In genomic region chr1:15949453-15950245, GRCh38 we compare ENCODE assay signal across 1 cellular context.
TF ChIP-seq lines count a peak whose summit lies in the region.

No MANE protein-coding gene starts in this region.

TF ChIP-seq in K562, 482 proteins besides CTCF, POLR2A, EP300 and RAD21 (continued from another document and continues in another):
- no peak for TF ChIP-seq CHD7 (IDR thresholded peaks at IDR 0.05; ENCODE audit: low read depth, low read length)
- TF ChIP-seq YBX1 (IDR thresholded peaks at IDR 0.05), result no peak
- TF ChIP-seq MTA3 (IDR thresholded peaks at IDR 0.05; ENCODE audit: borderline replicate concordance), result no peak; the same call in 1 of the 2 replicates
- TF ChIP-seq THRAP3 (IDR thresholded peaks at IDR 0.05; ENCODE audit: borderline replicate concordance), result no peak
- TF ChIP-seq BHLHE40 (IDR thresholded peaks at IDR 0.05; ENCODE audit: low read length), result peak; percentile 84
- no peak for TF ChIP-seq MED1 (CRISPR knock-in tag; IDR thresholded peaks at IDR 0.05; ENCODE audit: borderline replicate concordance)
- TF ChIP-seq NFYB (IDR thresholded peaks at IDR 0.05; ENCODE audit: extremely low read depth, insufficient read length), result no peak
- no peak for TF ChIP-seq KAT2B (IDR thresholded peaks at IDR 0.05; ENCODE audit: low read depth, low read length)
- peak in 2 of 3 experiments; percentile 57 to 84 for TF ChIP-seq YY1 (IDR thresholded peaks at IDR 0.05; ENCODE audit: borderline replicate concordance in 1 of 3, control insufficient read depth in 1 of 3, extremely low read depth in 1 of 3, insufficient read depth in 3 of 3, insufficient read length in 1 of 3, insufficient replicate concordance in 2 of 3, low read depth in 1 of 3, low read length in 2 of 3)
- peak; percentile 40; the same call in 1 of the 2 replicates for TF ChIP-seq RB1 (IDR thresholded peaks at IDR 0.05; ENCODE audit: low read depth)
- TF ChIP-seq HOXB6 (CRISPR knock-in tag; IDR thresholded peaks at IDR 0.05; ENCODE audit: borderline replicate concordance), result no peak
- no peak for TF ChIP-seq ZNF12 (CRISPR knock-in tag; IDR thresholded peaks at IDR 0.05)
- TF ChIP-seq ZNF75A (CRISPR knock-in tag; IDR thresholded peaks at IDR 0.05), result no peak
- peak; percentile 76 for TF ChIP-seq HDAC2 (IDR thresholded peaks at IDR 0.05)
- TF ChIP-seq SOX6 (IDR thresholded peaks at IDR 0.05), result no peak
- TF ChIP-seq PCBP1 (IDR thresholded peaks at IDR 0.05; ENCODE audit: low read depth, low read length, poor library complexity, severe bottlenecking), result no peak
- no peak for TF ChIP-seq PRMT5 (CRISPR knock-in tag; IDR thresholded peaks at IDR 0.05)
- TF ChIP-seq HNRNPL (IDR thresholded peaks at IDR 0.05; ENCODE audit: low read depth, low read length), result no peak
- peak; percentile 84 for TF ChIP-seq TFE3 (CRISPR knock-in tag; IDR thresholded peaks at IDR 0.05)
- TF ChIP-seq RCOR1 (IDR thresholded peaks at IDR 0.05; ENCODE audit: borderline replicate concordance in 1 of 2, low read depth in 2 of 2, low read length in 2 of 2), result peak in 1 of 2 experiments; percentile 95; a peak in 3 of 4 replicates
- TF ChIP-seq THAP7 (CRISPR knock-in tag; IDR thresholded peaks at IDR 0.05), result no peak
- TF ChIP-seq HMGN3 (IDR thresholded peaks at IDR 0.05; ENCODE audit: borderline replicate concordance, extremely low read depth, insufficient read length, low read depth, low read length), result no peak
- no peak for TF ChIP-seq CREBBP (IDR thresholded peaks at IDR 0.05; ENCODE audit: low read depth, low read length)
- no peak for TF ChIP-seq ZNF146 (CRISPR knock-in tag; IDR thresholded peaks at IDR 0.05; ENCODE audit: unreplicated experiment)
- TF ChIP-seq SRSF3 (IDR thresholded peaks at IDR 0.05; ENCODE audit: insufficient read depth, low read length), result no peak
- no peak for TF ChIP-seq ZNF174 (CRISPR knock-in tag; IDR thresholded peaks at IDR 0.05)
- TF ChIP-seq ZNF395 (CRISPR knock-in tag; IDR thresholded peaks at IDR 0.05), result peak; percentile 51; the same call in 1 of the 2 replicates
- TF ChIP-seq ZNF431 (CRISPR knock-in tag; IDR thresholded peaks at IDR 0.05), result no peak
- TF ChIP-seq WHSC1 (IDR thresholded peaks at IDR 0.05; ENCODE audit: low read length), result no peak
- TF ChIP-seq FOXP4 (CRISPR knock-in tag; IDR thresholded peaks at IDR 0.05; ENCODE audit: borderline replicate concordance), result no peak; the same call in 1 of the 2 replicates
- no peak for TF ChIP-seq SP2 (IDR thresholded peaks at IDR 0.05; ENCODE audit: extremely low read depth, low read depth, low read length, poor library complexity, severe bottlenecking)
- TF ChIP-seq TARDBP (IDR thresholded peaks at IDR 0.05), result peak; percentile 63; the same call in 1 of the 2 replicates
- no peak for TF ChIP-seq PATZ1 (CRISPR knock-in tag; IDR thresholded peaks at IDR 0.05; ENCODE audit: borderline replicate concordance)
- TF ChIP-seq BCLAF1 (IDR thresholded peaks at IDR 0.05; ENCODE audit: borderline replicate concordance in 1 of 2, control insufficient read depth in 1 of 2, low read depth in 2 of 2, low read length in 1 of 2), result peak in 1 of 2 experiments; percentile 53; a peak in 1 of 4 replicates
- peak; percentile 90; the same call in 1 of the 2 replicates for TF ChIP-seq PHF21A (IDR thresholded peaks at IDR 0.05; ENCODE audit: borderline replicate concordance, low read depth)
- no peak for TF ChIP-seq ZNF445 (CRISPR knock-in tag; IDR thresholded peaks at IDR 0.05; ENCODE audit: low read depth)
- 0 out of 4 replicates have a peak, but pooled peaks of 1 of the 2 experiments have one; percentile 36 for TF ChIP-seq NONO (IDR thresholded peaks at IDR 0.05; ENCODE audit: low read depth in 2 of 2, low read length in 1 of 2)
- no peak for TF ChIP-seq DIDO1 (tag; IDR thresholded peaks at IDR 0.05; ENCODE audit: low read depth)
